In the genomic region with DNA sequence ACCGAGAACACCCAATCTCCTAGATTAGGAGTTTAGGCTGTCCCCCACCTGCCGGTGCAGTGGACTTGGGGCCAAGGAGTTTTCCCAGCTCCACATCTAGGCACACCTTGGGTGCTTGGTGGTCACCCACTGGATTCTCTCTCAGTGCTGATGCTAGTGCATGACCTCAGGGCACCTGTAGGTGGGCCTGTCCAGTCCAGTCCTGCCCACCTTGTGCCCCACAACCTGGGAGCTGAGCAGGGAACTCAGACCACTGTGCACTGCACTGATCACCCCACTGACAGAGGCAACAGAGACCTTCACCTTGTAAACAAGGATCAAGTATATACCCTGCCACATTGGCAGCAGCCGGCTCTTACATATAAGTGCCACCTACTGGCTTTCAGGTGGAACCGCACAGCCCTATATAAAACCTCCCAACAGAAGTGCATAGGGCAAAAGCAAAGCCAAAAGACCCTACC, we compare ENCODE assay signal across 9 cellular contexts. TPM values are rescaled to one million over a fixed set of nuclear protein-coding genes. Genes with fewer than 3 reads are reported as not detected.
DNase-seq lines count a peak whose midpoint lies in the region; ATAC-seq and FAIRE-seq lines count a peak whose summit lies in the region.
"Had no signal": no experiment of that assay in that cellular context is flagged by ENCODE, and none has a peak within 500 bp of the region (broad histone marks: within the 10 kb centered on the region; RNA-seq: fewer than 3 reads in every experiment).

No MANE protein-coding gene starts in this region.

- peak; percentile 84 for ATAC-seq in HG03103 (IDR thresholded peaks at IDR 0.05; ENCODE audit: low read depth, unreplicated experiment)

- DNase-seq in DMS 273 (lab: John Stamatoyannopoulos, UW; ENCODE audit: unreplicated experiment) (peak; percentile 55), DMS 273 treated with DMSO at 0.1 percent for 48 hours (lab: John Stamatoyannopoulos, UW) (no peak), SK-N-DZ (ENCODE audit: low spot score) (peak; percentile 21), lung microvascular endothelial cell (ENCODE audit: low read depth in 2 of 2) (peak; percentile 1 to 47), HTR-8/SVneo (ENCODE audit: insufficient read length, low spot score) (no peak), HuH-7.5 (ENCODE audit: low spot score) (no peak), NCI-H187 treated with DMSO at 0.1 percent for 48 hours (lab: John Stamatoyannopoulos, UW) (no peak)

- no peak for FAIRE-seq in HTR-8/SVneo (lab: Jason Lieb, UNC)
- FAIRE-seq: A204.1 had no signal

RNA-seq across cellular contexts. Expression of gene CDH19, which starts 12.7 kb away (rescaled TPM):
- not detected in 2 replicates for polyA plus RNA-seq in SK-N-DZ (2014; cell fraction: cytosol; rRNA removed)
- polyA plus RNA-seq in SK-N-DZ (2014; cell fraction: nucleus; rRNA removed): not detected in 2 replicates
- under 0.01 TPM in 1 of 2 replicates, not detected in the other for total RNA-seq in lung microvascular endothelial cell

Comparison
In these comparisons a context has a peak if more than half of its experiments do, and no peak if none do; other contexts are left out.
1. DNase-seq: peak in DMS 273 (single experiment), SK-N-DZ (single experiment) and lung microvascular endothelial cell (2 of 2); none in DMS 273 treated with DMSO at 0.1 percent for 48 hours (single experiment), HTR-8/SVneo (single experiment), HuH-7.5 (single experiment) and NCI-H187 treated with DMSO at 0.1 percent for 48 hours (single experiment).